ENCODE assay signal across 8 cellular contexts in genomic region chr2:241803387-241804325, GRCh38. TPM values are rescaled to one million over a fixed set of nuclear protein-coding genes. Genes with fewer than 3 reads are reported as not detected.
A peak's percentile ranks its signal among the peaks of the same experiment; 100 is the strongest.
DNase-seq lines count a peak whose midpoint lies in the region; ATAC-seq and TF ChIP-seq lines count a peak whose summit lies in the region.

No MANE protein-coding gene starts in this region.

- WGBS in heart left ventricle, 4 donors, result 0 to 6% (median 2%) methylated on average over 24 to 109 of the region's 109 CpGs
- WGBS in prostate gland, result 4% methylated on average over 69 of the region's 109 CpGs

- H3K4me3 ChIP-seq in heart left ventricle, result peak overlapping the region; percentile 18 to 61 (median 53)
- peak overlapping the region; percentile 32 to 40 for H3K4me3 ChIP-seq in prostate gland

- ATAC-seq in heart left ventricle (peak; percentile 16 to 81 (median 66)), HG02885 (IDR thresholded peaks at IDR 0.05; ENCODE audit: poor library complexity, unreplicated experiment) (no peak)

- H3K27me3 ChIP-seq in heart left ventricle, result peaks cover 0 to 21% (median 0%) of the 10 kb centered on the region in 9 donors
- H3K27me3 ChIP-seq in prostate gland (replicated peaks; ENCODE audit: insufficient read depth), result no peaks in the 10 kb centered on the region

- no peaks in the 10 kb centered on the region for H3K36me3 Mint-ChIP-seq in activated naive CD8-positive, alpha-beta T cell
- H3K36me3 Mint-ChIP-seq in osteocyte (ENCODE audit: unreplicated experiment), result no peaks in the 10 kb centered on the region

- peak overlapping the region; percentile 32 for H3K4me3 Mint-ChIP-seq in activated naive CD8-positive, alpha-beta T cell
- no peak overlapping the region for H3K4me3 Mint-ChIP-seq in osteocyte (ENCODE audit: unreplicated experiment)

- H3K9me3 ChIP-seq in heart left ventricle, result no peaks in the 10 kb centered on the region
- no peaks in the 10 kb centered on the region for H3K9me3 ChIP-seq in prostate gland

- no peak for TF ChIP-seq CTCF in heart left ventricle (IDR thresholded peaks at IDR 0.05)
- TF ChIP-seq CTCF in prostate gland (IDR thresholded peaks at IDR 0.05), result no peak
- no peak for TF ChIP-seq CTCF in osteocyte (IDR thresholded peaks at IDR 0.05)

- no peak overlapping the region for H3K27ac Mint-ChIP-seq in activated naive CD8-positive, alpha-beta T cell
- no peak overlapping the region for H3K27ac Mint-ChIP-seq in osteocyte (ENCODE audit: unreplicated experiment)

- peaks cover 2% of the 10 kb centered on the region for H3K27me3 Mint-ChIP-seq in activated naive CD8-positive, alpha-beta T cell
- no peaks in the 10 kb centered on the region for H3K27me3 Mint-ChIP-seq in osteocyte (ENCODE audit: unreplicated experiment)

- H3K27ac ChIP-seq in heart left ventricle, result peak overlapping the region in 1 of 12 donors; percentile 38
- peak overlapping the region in 1 of 2 donors; percentile 33 for H3K27ac ChIP-seq in prostate gland

- H3K4me1 ChIP-seq in heart left ventricle (peaks cover 0 to 26% (median 18%) of the 10 kb centered on the region in 12 donors), prostate gland (replicated peaks) (peaks cover 4% of the 10 kb centered on the region)

- H3K36me3 ChIP-seq in heart left ventricle (no peaks in the 10 kb centered on the region), prostate gland (no peaks in the 10 kb centered on the region)

- H3K4me1 Mint-ChIP-seq in activated naive CD8-positive, alpha-beta T cell (ENCODE audit: low read depth), result peaks cover 7% of the 10 kb centered on the region
- H3K4me1 Mint-ChIP-seq in osteocyte (ENCODE audit: unreplicated experiment), result no peaks in the 10 kb centered on the region

- TF ChIP-seq POLR2A in heart left ventricle (IDR thresholded peaks at IDR 0.05) (no peak), prostate gland (IDR thresholded peaks at IDR 0.05) (no peak)

- peak; percentile 43 for DNase-seq in activated naive CD4-positive, alpha-beta T cell treated with Interleukin-2 at 50 U/mL for 16 hours
- DNase-seq in activated naive CD4-positive, alpha-beta T cell (lab: John Stamatoyannopoulos, UW), result no peak
- DNase-seq in NCI-H2196 (lab: John Stamatoyannopoulos, UW; ENCODE audit: unreplicated experiment) (peak; percentile 78), heart left ventricle (peak in 4 of 5 donors; percentile 41 to 79 (median 76)), prostate gland (ENCODE audit: low spot score) (no peak), osteocyte (ENCODE audit: extremely low spot score, unreplicated experiment) (no peak)

- intact Hi-C loops in heart left ventricle (cut with DNase I), result no loop called here
- intact Hi-C loops in prostate gland (cut with DNase I), result no loop called here

- H3K9me3 Mint-ChIP-seq in activated naive CD8-positive, alpha-beta T cell (ENCODE audit: low read depth), result no peaks in the 10 kb centered on the region
- H3K9me3 Mint-ChIP-seq in osteocyte (ENCODE audit: unreplicated experiment), result no peaks in the 10 kb centered on the region

RNA-seq across cellular contexts. Expression of gene NEU4, which starts 5.3 kb away (rescaled TPM):
- total RNA-seq in heart left ventricle (1 to 10 TPM in 1 of 9 donors, under 1 TPM in 4, not detected in 4; 0.21 to 1.4 (median 0.45) TPM), prostate gland (under 1 TPM in 1 of 2 donors, not detected in 1; 0.62 TPM), osteocyte (not detected in 2 replicates)
- polyA plus RNA-seq in heart left ventricle, result under 1 TPM; 0.07 to 0.50 TPM

RNA-seq across cellular contexts. Expression of gene GAL3ST2, which starts 27.0 kb away (rescaled TPM):
- total RNA-seq in heart left ventricle, result 1 to 10 TPM in 1 of 9 donors, under 1 TPM in 1, not detected in 7; 0.21 to 1.7 TPM
- polyA plus RNA-seq in heart left ventricle, result not detected
- 1 to 10 TPM in 1 of 2 donors, not detected in 1; 2.4 TPM for total RNA-seq in prostate gland
- 0.48 TPM in 1 of 2 replicates, not detected in the other for total RNA-seq in osteocyte

RNA-seq across cellular contexts. Expression of gene PDCD1, which starts 55.0 kb away (rescaled TPM):
- total RNA-seq in heart left ventricle (1 to 10 TPM in 5 of 9 donors, under 1 TPM in 4; 0.27 to 7.6 (median 1.3) TPM), prostate gland (under 1 TPM; 0.27 to 0.80 TPM), osteocyte (not detected in 2 replicates)
- polyA plus RNA-seq in heart left ventricle, result 1 to 10 TPM; 3.3 to 4.7 TPM

Comparison
In these comparisons a context has a peak if more than half of its experiments do, and no peak if none do; other contexts are left out.
1. DNase-seq: peak in activated naive CD4-positive, alpha-beta T cell treated with Interleukin-2 at 50 U/mL for 16 hours (single experiment), NCI-H2196 (single experiment) and heart left ventricle (4 of 5); none in activated naive CD4-positive, alpha-beta T cell (0 of 4), prostate gland (single experiment) and osteocyte (single experiment).